ENCODE assay signal across 1 cellular context in the genomic region with DNA sequence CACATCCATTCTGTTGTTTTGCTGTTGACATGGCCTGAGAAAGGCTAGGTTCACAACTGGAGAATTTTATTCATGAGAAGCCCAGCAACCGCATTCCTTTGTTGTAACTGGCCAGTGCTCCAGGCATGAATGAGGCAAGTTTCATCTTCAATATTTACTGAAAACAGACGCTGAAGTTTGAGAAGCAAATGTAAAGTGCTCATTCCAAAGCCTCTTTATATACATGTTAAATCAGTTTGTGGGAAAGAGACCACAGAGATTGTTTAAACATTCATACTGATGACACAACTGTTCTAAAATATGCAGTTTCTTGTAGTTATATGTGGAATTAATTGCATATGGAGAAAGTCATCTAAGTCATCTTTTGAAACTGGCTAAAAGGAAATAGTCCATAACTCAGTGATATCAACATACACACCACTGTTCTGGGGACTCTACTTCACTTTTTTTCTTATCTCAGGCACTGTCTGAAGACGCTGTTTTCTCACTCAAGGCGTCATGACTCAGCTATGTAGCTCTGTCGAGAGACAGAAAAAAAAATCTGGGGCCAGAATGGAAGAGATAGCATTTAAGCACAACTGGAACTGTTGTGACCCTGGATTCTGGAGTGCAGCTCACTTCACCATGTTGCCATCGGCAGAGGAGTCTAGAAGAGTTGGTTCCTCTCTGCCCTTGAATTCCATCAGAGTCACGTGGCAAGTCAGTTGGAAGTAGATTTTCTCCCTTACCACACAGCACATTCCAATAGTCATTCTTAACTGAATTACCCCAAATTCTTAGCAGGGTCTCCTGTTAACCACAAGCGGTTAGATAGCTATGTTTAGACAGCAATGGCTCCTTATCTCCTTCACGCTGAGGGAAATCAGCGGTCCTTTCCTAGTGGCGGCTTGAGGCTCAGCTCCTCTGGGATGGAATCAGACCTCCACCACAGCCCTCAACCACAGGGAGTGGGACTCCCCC.
TF ChIP-seq lines count a peak whose summit lies in the region.

No MANE protein-coding gene starts in this region.

TF ChIP-seq in K562, 482 proteins besides CTCF, POLR2A, EP300 and RAD21 (continued from another document and continues in another):
- TF ChIP-seq, protein P1, sequence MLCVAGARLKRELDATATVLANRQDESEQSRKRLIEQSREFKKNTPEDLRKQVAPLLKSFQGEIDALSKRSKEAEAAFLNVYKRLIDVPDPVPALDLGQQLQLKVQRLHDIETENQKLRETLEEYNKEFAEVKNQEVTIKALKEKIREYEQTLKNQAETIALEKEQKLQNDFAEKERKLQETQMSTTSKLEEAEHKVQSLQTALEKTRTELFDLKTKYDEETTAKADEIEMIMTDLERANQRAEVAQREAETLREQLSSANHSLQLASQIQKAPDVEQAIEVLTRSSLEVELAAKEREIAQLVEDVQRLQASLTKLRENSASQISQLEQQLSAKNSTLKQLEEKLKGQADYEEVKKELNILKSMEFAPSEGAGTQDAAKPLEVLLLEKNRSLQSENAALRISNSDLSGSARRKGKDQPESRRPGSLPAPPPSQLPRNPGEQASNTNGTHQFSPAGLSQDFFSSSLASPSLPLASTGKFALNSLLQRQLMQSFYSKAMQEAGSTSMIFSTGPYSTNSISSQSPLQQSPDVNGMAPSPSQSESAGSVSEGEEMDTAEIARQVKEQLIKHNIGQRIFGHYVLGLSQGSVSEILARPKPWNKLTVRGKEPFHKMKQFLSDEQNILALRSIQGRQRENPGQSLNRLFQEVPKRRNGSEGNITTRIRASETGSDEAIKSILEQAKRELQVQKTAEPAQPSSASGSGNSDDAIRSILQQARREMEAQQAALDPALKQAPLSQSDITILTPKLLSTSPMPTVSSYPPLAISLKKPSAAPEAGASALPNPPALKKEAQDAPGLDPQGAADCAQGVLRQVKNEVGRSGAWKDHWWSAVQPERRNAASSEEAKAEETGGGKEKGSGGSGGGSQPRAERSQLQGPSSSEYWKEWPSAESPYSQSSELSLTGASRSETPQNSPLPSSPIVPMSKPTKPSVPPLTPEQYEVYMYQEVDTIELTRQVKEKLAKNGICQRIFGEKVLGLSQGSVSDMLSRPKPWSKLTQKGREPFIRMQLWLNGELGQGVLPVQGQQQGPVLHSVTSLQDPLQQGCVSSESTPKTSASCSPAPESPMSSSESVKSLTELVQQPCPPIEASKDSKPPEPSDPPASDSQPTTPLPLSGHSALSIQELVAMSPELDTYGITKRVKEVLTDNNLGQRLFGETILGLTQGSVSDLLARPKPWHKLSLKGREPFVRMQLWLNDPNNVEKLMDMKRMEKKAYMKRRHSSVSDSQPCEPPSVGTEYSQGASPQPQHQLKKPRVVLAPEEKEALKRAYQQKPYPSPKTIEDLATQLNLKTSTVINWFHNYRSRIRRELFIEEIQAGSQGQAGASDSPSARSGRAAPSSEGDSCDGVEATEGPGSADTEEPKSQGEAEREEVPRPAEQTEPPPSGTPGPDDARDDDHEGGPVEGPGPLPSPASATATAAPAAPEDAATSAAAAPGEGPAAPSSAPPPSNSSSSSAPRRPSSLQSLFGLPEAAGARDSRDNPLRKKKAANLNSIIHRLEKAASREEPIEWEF (CRISPR knock-in tag; IDR thresholded peaks at IDR 0.05) = no peak
- TF ChIP-seq RBM22 (IDR thresholded peaks at IDR 0.05; ENCODE audit: low read depth, low read length, poor library complexity, severe bottlenecking) = no peak
- TF ChIP-seq KDM4B (IDR thresholded peaks at IDR 0.05; ENCODE audit: borderline replicate concordance in 2 of 2, low read depth in 1 of 2) = no peak
- TF ChIP-seq CBFB (CRISPR knock-in tag; IDR thresholded peaks at IDR 0.05) = no peak
- TF ChIP-seq MBD2 (IDR thresholded peaks at IDR 0.05; ENCODE audit: borderline replicate concordance, low read depth) = no peak
- TF ChIP-seq ZC3H11A (IDR thresholded peaks at IDR 0.05; ENCODE audit: low read depth, low read length) = no peak
- TF ChIP-seq, protein P2, sequence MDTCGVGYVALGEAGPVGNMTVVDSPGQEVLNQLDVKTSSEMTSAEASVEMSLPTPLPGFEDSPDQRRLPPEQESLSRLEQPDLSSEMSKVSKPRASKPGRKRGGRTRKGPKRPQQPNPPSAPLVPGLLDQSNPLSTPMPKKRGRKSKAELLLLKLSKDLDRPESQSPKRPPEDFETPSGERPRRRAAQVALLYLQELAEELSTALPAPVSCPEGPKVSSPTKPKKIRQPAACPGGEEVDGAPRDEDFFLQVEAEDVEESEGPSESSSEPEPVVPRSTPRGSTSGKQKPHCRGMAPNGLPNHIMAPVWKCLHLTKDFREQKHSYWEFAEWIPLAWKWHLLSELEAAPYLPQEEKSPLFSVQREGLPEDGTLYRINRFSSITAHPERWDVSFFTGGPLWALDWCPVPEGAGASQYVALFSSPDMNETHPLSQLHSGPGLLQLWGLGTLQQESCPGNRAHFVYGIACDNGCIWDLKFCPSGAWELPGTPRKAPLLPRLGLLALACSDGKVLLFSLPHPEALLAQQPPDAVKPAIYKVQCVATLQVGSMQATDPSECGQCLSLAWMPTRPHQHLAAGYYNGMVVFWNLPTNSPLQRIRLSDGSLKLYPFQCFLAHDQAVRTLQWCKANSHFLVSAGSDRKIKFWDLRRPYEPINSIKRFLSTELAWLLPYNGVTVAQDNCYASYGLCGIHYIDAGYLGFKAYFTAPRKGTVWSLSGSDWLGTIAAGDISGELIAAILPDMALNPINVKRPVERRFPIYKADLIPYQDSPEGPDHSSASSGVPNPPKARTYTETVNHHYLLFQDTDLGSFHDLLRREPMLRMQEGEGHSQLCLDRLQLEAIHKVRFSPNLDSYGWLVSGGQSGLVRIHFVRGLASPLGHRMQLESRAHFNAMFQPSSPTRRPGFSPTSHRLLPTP (IDR thresholded peaks at IDR 0.05; ENCODE audit: borderline replicate concordance, extremely low read depth, insufficient read length) = no peak
- no peak for TF ChIP-seq DDX20 (tag; IDR thresholded peaks at IDR 0.05; ENCODE audit: low read depth)
- no peak for TF ChIP-seq POU5F1 (IDR thresholded peaks at IDR 0.05; ENCODE audit: borderline replicate concordance, low read depth, low read length, partially characterized antibody)
- no peak for TF ChIP-seq ELF2 (CRISPR knock-in tag; IDR thresholded peaks at IDR 0.05)
- no peak for TF ChIP-seq PHF8 (IDR thresholded peaks at IDR 0.05; ENCODE audit: borderline replicate concordance, low read length)
- TF ChIP-seq ZSCAN32 (CRISPR knock-in tag; IDR thresholded peaks at IDR 0.05) = no peak
- no peak for TF ChIP-seq ZNF224 (CRISPR knock-in tag; IDR thresholded peaks at IDR 0.05)
- TF ChIP-seq NFIC (IDR thresholded peaks at IDR 0.05) = no peak
- TF ChIP-seq, protein P3, sequence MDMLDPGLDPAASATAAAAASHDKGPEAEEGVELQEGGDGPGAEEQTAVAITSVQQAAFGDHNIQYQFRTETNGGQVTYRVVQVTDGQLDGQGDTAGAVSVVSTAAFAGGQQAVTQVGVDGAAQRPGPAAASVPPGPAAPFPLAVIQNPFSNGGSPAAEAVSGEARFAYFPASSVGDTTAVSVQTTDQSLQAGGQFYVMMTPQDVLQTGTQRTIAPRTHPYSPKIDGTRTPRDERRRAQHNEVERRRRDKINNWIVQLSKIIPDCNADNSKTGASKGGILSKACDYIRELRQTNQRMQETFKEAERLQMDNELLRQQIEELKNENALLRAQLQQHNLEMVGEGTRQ (CRISPR knock-in tag; IDR thresholded peaks at IDR 0.05) = peak; percentile 60
- TF ChIP-seq TCF7 (IDR thresholded peaks at IDR 0.05; ENCODE audit: borderline replicate concordance) = no peak
- TF ChIP-seq, protein P4, sequence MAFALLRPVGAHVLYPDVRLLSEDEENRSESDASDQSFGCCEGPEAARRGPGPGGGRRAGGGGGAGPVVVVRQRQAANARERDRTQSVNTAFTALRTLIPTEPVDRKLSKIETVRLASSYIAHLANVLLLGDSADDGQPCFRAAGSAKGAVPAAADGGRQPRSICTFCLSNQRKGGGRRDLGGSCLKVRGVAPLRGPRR (CRISPR knock-in tag; IDR thresholded peaks at IDR 0.05) = no peak
- no peak; the same call in 1 of the 2 replicates for TF ChIP-seq BHLHE40 (IDR thresholded peaks at IDR 0.05; ENCODE audit: low read length)
- TF ChIP-seq TSC22D4 (tag; IDR thresholded peaks at IDR 0.05) = no peak
- TF ChIP-seq MYC (IDR thresholded peaks at IDR 0.05; ENCODE audit: low read depth, low read length) = no peak
- no peak for TF ChIP-seq MYC (CRISPR knock-in tag; IDR thresholded peaks at IDR 0.05; ENCODE audit: borderline replicate concordance, low read depth)
- TF ChIP-seq, protein P5, sequence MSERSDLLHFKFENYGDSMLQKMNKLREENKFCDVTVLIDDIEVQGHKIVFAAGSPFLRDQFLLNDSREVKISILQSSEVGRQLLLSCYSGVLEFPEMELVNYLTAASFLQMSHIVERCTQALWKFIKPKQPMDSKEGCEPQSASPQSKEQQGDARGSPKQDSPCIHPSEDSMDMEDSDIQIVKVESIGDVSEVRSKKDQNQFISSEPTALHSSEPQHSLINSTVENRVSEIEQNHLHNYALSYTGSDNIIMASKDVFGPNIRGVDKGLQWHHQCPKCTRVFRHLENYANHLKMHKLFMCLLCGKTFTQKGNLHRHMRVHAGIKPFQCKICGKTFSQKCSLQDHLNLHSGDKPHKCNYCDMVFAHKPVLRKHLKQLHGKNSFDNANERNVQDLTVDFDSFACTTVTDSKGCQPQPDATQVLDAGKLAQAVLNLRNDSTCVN (CRISPR knock-in tag; IDR thresholded peaks at IDR 0.05) = no peak
- no peak for TF ChIP-seq NR2C1 (IDR thresholded peaks at IDR 0.05)
- TF ChIP-seq NR2C1 (tag; IDR thresholded peaks at IDR 0.05) = no peak
- no peak for TF ChIP-seq KLF6 (CRISPR knock-in tag; IDR thresholded peaks at IDR 0.05; ENCODE audit: borderline replicate concordance)
- no peak for TF ChIP-seq ZNF668 (CRISPR knock-in tag; IDR thresholded peaks at IDR 0.05)
- TF ChIP-seq ZNF217 (CRISPR knock-in tag; IDR thresholded peaks at IDR 0.05) = no peak
- TF ChIP-seq, protein P6, sequence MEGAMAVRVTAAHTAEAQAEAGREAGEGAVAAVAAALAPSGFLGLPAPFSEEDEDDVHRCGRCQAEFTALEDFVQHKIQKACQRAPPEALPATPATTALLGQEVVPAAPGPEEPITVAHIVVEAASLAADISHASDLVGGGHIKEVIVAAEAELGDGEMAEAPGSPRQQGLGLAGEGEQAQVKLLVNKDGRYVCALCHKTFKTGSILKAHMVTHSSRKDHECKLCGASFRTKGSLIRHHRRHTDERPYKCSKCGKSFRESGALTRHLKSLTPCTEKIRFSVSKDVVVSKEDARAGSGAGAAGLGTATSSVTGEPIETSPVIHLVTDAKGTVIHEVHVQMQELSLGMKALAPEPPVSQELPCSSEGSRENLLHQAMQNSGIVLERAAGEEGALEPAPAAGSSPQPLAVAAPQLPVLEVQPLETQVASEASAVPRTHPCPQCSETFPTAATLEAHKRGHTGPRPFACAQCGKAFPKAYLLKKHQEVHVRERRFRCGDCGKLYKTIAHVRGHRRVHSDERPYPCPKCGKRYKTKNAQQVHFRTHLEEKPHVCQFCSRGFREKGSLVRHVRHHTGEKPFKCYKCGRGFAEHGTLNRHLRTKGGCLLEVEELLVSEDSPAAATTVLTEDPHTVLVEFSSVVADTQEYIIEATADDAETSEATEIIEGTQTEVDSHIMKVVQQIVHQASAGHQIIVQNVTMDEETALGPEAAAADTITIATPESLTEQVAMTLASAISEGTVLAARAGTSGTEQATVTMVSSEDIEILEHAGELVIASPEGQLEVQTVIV (CRISPR knock-in tag; IDR thresholded peaks at IDR 0.05; ENCODE audit: borderline replicate concordance) = no peak
- no peak for TF ChIP-seq ATF1 (CRISPR knock-in tag; IDR thresholded peaks at IDR 0.05)
- peak; percentile 40 for TF ChIP-seq ATF1 (tag; IDR thresholded peaks at IDR 0.05)
- TF ChIP-seq CREB1 (IDR thresholded peaks at IDR 0.05) = 0 out of 2 replicates have a peak, but pooled peaks have one; percentile 22
- TF ChIP-seq CREB1 (CRISPR knock-in tag; IDR thresholded peaks at IDR 0.05) = no peak
- no peak for TF ChIP-seq RB1 (IDR thresholded peaks at IDR 0.05; ENCODE audit: low read depth)
- TF ChIP-seq KAT7 (CRISPR knock-in tag; IDR thresholded peaks at IDR 0.05; ENCODE audit: borderline replicate concordance) = no peak
- peak; percentile 85 for TF ChIP-seq MAFG (tag; conservative IDR thresholded peaks at IDR 0.05)
- TF ChIP-seq, protein P7, sequence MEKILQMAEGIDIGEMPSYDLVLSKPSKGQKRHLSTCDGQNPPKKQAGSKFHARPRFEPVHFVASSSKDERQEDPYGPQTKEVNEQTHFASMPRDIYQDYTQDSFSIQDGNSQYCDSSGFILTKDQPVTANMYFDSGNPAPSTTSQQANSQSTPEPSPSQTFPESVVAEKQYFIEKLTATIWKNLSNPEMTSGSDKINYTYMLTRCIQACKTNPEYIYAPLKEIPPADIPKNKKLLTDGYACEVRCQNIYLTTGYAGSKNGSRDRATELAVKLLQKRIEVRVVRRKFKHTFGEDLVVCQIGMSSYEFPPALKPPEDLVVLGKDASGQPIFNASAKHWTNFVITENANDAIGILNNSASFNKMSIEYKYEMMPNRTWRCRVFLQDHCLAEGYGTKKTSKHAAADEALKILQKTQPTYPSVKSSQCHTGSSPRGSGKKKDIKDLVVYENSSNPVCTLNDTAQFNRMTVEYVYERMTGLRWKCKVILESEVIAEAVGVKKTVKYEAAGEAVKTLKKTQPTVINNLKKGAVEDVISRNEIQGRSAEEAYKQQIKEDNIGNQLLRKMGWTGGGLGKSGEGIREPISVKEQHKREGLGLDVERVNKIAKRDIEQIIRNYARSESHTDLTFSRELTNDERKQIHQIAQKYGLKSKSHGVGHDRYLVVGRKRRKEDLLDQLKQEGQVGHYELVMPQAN (IDR thresholded peaks at IDR 0.05; ENCODE audit: borderline replicate concordance) = no peak
- no peak for TF ChIP-seq SNRNP70 (optimal IDR thresholded peaks at IDR 0.05; ENCODE audit: low read depth, low read length)
- no peak for TF ChIP-seq BRD9 (IDR thresholded peaks at IDR 0.05; ENCODE audit: low read depth, partially characterized antibody)
- TF ChIP-seq HNRNPL (IDR thresholded peaks at IDR 0.05; ENCODE audit: low read depth, low read length) = no peak
- TF ChIP-seq KAT8 (IDR thresholded peaks at IDR 0.05; ENCODE audit: low read depth) = no peak
